In genomic region chr20:36604952-36605308, GRCh38 we compare ENCODE assay signal across 1 cellular context.
TF ChIP-seq lines count a peak whose summit lies in the region.

No MANE protein-coding gene starts in this region.

TF ChIP-seq in HepG2, 621 proteins besides CTCF, POLR2A, EP300 and RAD21 (continued from another document and continues in another):
- TF ChIP-seq ZNF572 (CRISPR knock-in tag; IDR thresholded peaks at IDR 0.05), result 0 out of 2 replicates have a peak, but pooled peaks have one; percentile 44
- TF ChIP-seq THYN1 (CRISPR knock-in tag; IDR thresholded peaks at IDR 0.05; ENCODE audit: borderline replicate concordance, low read depth), result 0 out of 2 replicates have a peak, but pooled peaks have one; percentile 81
- TF ChIP-seq RFX1 (IDR thresholded peaks at IDR 0.05), result no peak
- TF ChIP-seq ZNF782 (CRISPR knock-in tag; IDR thresholded peaks at IDR 0.05; ENCODE audit: borderline replicate concordance), result peak; percentile 10; the same call in 1 of the 2 replicates
- no peak for TF ChIP-seq ZBTB8A (CRISPR knock-in tag; IDR thresholded peaks at IDR 0.05; ENCODE audit: borderline replicate concordance, low read depth)
- TF ChIP-seq NPAS2 (CRISPR knock-in tag; IDR thresholded peaks at IDR 0.05; ENCODE audit: borderline replicate concordance), result no peak
- TF ChIP-seq TRIM24 (CRISPR knock-in tag; IDR thresholded peaks at IDR 0.05), result peak; percentile 65; the same call in 1 of the 2 replicates
- TF ChIP-seq E2F5 (CRISPR knock-in tag; conservative IDR thresholded peaks at IDR 0.05), result 0 out of 2 replicates have a peak, but pooled peaks have one; percentile 18
- 0 out of 2 replicates have a peak, but pooled peaks have one; percentile 5 for TF ChIP-seq MXD3 (CRISPR knock-in tag; IDR thresholded peaks at IDR 0.05)
- peak; percentile 59; the same call in 1 of the 2 replicates for TF ChIP-seq ZC3H4 (CRISPR knock-in tag; IDR thresholded peaks at IDR 0.05; ENCODE audit: borderline replicate concordance)
- TF ChIP-seq MXD4 (CRISPR knock-in tag; IDR thresholded peaks at IDR 0.05), result no peak
- 0 out of 2 replicates have a peak, but pooled peaks have one; percentile 33 for TF ChIP-seq ZNF383 (CRISPR knock-in tag; IDR thresholded peaks at IDR 0.05; ENCODE audit: borderline replicate concordance)
- no peak for TF ChIP-seq AHDC1 (CRISPR knock-in tag; IDR thresholded peaks at IDR 0.05; ENCODE audit: borderline replicate concordance)
- no peak for TF ChIP-seq ZNF512B (CRISPR knock-in tag; IDR thresholded peaks at IDR 0.05; ENCODE audit: borderline replicate concordance)
- TF ChIP-seq HIC2 (CRISPR knock-in tag; IDR thresholded peaks at IDR 0.05; ENCODE audit: low read depth), result no peak
- TF ChIP-seq EEA1 (CRISPR knock-in tag; IDR thresholded peaks at IDR 0.05; ENCODE audit: borderline replicate concordance), result 0 out of 2 replicates have a peak, but pooled peaks have one; percentile 18
- TF ChIP-seq HMGXB4 (CRISPR knock-in tag; IDR thresholded peaks at IDR 0.05; ENCODE audit: borderline replicate concordance in 1 of 2, low read depth in 1 of 2), result no peak
- TF ChIP-seq SALL1 (CRISPR knock-in tag; IDR thresholded peaks at IDR 0.05), result no peak
- no peak for TF ChIP-seq FOXJ3 (CRISPR knock-in tag; IDR thresholded peaks at IDR 0.05; ENCODE audit: borderline replicate concordance)
- TF ChIP-seq PAXIP1 (CRISPR knock-in tag; conservative IDR thresholded peaks at IDR 0.05), result no peak
- TF ChIP-seq KDM3A (CRISPR knock-in tag; IDR thresholded peaks at IDR 0.05; ENCODE audit: low read depth), result no peak
- no peak; the same call in 1 of the 2 replicates for TF ChIP-seq EED (CRISPR knock-in tag; IDR thresholded peaks at IDR 0.05)
- no peak for TF ChIP-seq NR2C2 (CRISPR knock-in tag; IDR thresholded peaks at IDR 0.05; ENCODE audit: borderline replicate concordance)
- no peak for TF ChIP-seq TSC22D2 (CRISPR knock-in tag; IDR thresholded peaks at IDR 0.05; ENCODE audit: borderline replicate concordance)
- no peak for TF ChIP-seq MED13 (CRISPR knock-in tag; IDR thresholded peaks at IDR 0.05)
- TF ChIP-seq GABPA (IDR thresholded peaks at IDR 0.05; ENCODE audit: low read depth, low read length), result no peak
- no peak for TF ChIP-seq GABPA (CRISPR knock-in tag; IDR thresholded peaks at IDR 0.05; ENCODE audit: low read depth)
- TF ChIP-seq ZNF570 (CRISPR knock-in tag; IDR thresholded peaks at IDR 0.05; ENCODE audit: borderline replicate concordance), result no peak
- TF ChIP-seq ONECUT2 (CRISPR knock-in tag; IDR thresholded peaks at IDR 0.05), result 0 out of 2 replicates have a peak, but pooled peaks have one; percentile 6
- 0 out of 2 replicates have a peak, but pooled peaks have one; percentile 69 for TF ChIP-seq ZNF747 (CRISPR knock-in tag; IDR thresholded peaks at IDR 0.05; ENCODE audit: borderline replicate concordance)
- TF ChIP-seq SRSF1 (optimal IDR thresholded peaks at IDR 0.05; ENCODE audit: low read depth, low read length), result peak; percentile 9
- TF ChIP-seq ZNF24 (IDR thresholded peaks at IDR 0.05), result no peak
- 0 out of 2 replicates have a peak, but pooled peaks have one; percentile 63 for TF ChIP-seq ZNF678 (CRISPR knock-in tag; IDR thresholded peaks at IDR 0.05)
- no peak; the same call in 1 of the 2 replicates for TF ChIP-seq ZNF605 (CRISPR knock-in tag; IDR thresholded peaks at IDR 0.05)
- no peak for TF ChIP-seq U2AF1 (optimal IDR thresholded peaks at IDR 0.05; ENCODE audit: low read depth, low read length)
- no peak for TF ChIP-seq CBFB (CRISPR knock-in tag; IDR thresholded peaks at IDR 0.05)
- TF ChIP-seq THRA (CRISPR knock-in tag; IDR thresholded peaks at IDR 0.05; ENCODE audit: borderline replicate concordance), result no peak
- peak; percentile 85 for TF ChIP-seq ZNF430 (CRISPR knock-in tag; IDR thresholded peaks at IDR 0.05)
- no peak for TF ChIP-seq ZNF704 (CRISPR knock-in tag; IDR thresholded peaks at IDR 0.05; ENCODE audit: borderline replicate concordance)
- TF ChIP-seq PCBP1 (IDR thresholded peaks at IDR 0.05; ENCODE audit: borderline replicate concordance, low read depth, low read length), result no peak
- TF ChIP-seq U2AF2 (IDR thresholded peaks at IDR 0.05; ENCODE audit: low read depth, low read length), result no peak
